Comparison of ENCODE assay signal across 10 cellular contexts in genomic region chr2:46644690-46645385, GRCh38. TPM values are rescaled to one million over a fixed set of nuclear protein-coding genes. Genes with fewer than 3 reads are reported as not detected.
DNase-seq lines count a peak whose midpoint lies in the region; ATAC-seq and TF ChIP-seq lines count a peak whose summit lies in the region.
"Had no signal": no experiment of that assay in that cellular context is flagged by ENCODE, and none has a peak within 500 bp of the region (broad histone marks: within the 10 kb centered on the region; RNA-seq: fewer than 3 reads in every experiment).

No MANE protein-coding gene starts in this region.

- H3K9me3 Mint-ChIP-seq in activated naive CD8-positive, alpha-beta T cell treated with anti-CD3 and anti-CD28 coated beads for 36 hours: peaks cover 7% of the 10 kb centered on the region

- H3K79me2 ChIP-seq in ACC112 (ENCODE audit: control insufficient read depth, insufficient read depth, low read length, unreplicated experiment) (no peaks in the 10 kb centered on the region), OCI-LY7 (ENCODE audit: insufficient read depth, low read depth, low read length) (no peaks in the 10 kb centered on the region)

- POLR2A ChIA-PET in OCI-LY7 (lab: Charles Lee): interaction anchor here (0.5 to 1.4 kb wide), 5 partner anchors 16 to 1069 kb away, joined by 3 to 7 read pairs (median 3); no protein-coding TSS in a partner anchor

- DNase-seq in NCI-H1105 (lab: John Stamatoyannopoulos, UW) (peak; percentile 0), ascending aorta (ENCODE audit: low spot score in 2 of 2) (no peak), lower lobe of right lung (no peak), OCI-LY7 (ENCODE audit: low spot score) (no peak), NCI-H345 treated with DMSO at 0.1 percent for 48 hours (lab: John Stamatoyannopoulos, UW; ENCODE audit: unreplicated experiment) (no peak)
- DNase-seq in activated naive CD8-positive, alpha-beta T cell treated with anti-CD3 and anti-CD28 coated beads for 36 hours: no peak
- DNase-seq: posterior cingulate gyrus had no signal

- no peaks in the 10 kb centered on the region; the same call in 1 of the 2 replicates for H3K9me2 ChIP-seq in OCI-LY7 (ENCODE audit: insufficient read depth, low read length)

- H3K4me3 ChIP-seq in ACC112 (ENCODE audit: low read depth, low read length) (peak overlapping the region; percentile 5; the same call in 1 of the 2 replicates), ascending aorta (no peak overlapping the region), lower lobe of right lung (no peak overlapping the region), OCI-LY7 (ENCODE audit: low read depth, low read length, poor library complexity, severe bottlenecking) (no peak overlapping the region)

- ATAC-seq in lower lobe of right lung (no peak), GM18868 (IDR thresholded peaks at IDR 0.05; ENCODE audit: unreplicated experiment) (no peak)
- ATAC-seq: activated CD4-positive, CD25-positive, alpha-beta regulatory T cell treated with anti-CD3 and anti-CD28 coated beads, Interleukin-2, amount 50 U/mL, for 24 hours had no signal

- peaks cover 6% of the 10 kb centered on the region for H3K4me1 Mint-ChIP-seq in activated naive CD8-positive, alpha-beta T cell treated with anti-CD3 and anti-CD28 coated beads for 36 hours

- peaks cover 21% of the 10 kb centered on the region for H3K36me3 Mint-ChIP-seq in activated naive CD8-positive, alpha-beta T cell treated with anti-CD3 and anti-CD28 coated beads for 36 hours

- intact Hi-C loops in ascending aorta (cut with DNase I): no loop called here
- intact Hi-C loops in lower lobe of right lung (cut with DNase I): no loop called here
- intact Hi-C loops in OCI-LY7 (cut with micrococcal nuclease; ENCODE audit: unreplicated experiment): no loop called here

- no peaks in the 10 kb centered on the region for H4K20me1 ChIP-seq in OCI-LY7 (ENCODE audit: insufficient read depth, low read length)

- CTCF ChIA-PET in OCI-LY7 (lab: Charles Lee; ENCODE audit: unreplicated experiment): no interaction called here

- no peak overlapping the region for H3K27ac Mint-ChIP-seq in activated naive CD8-positive, alpha-beta T cell treated with anti-CD3 and anti-CD28 coated beads for 36 hours

- no peak overlapping the region for H3K4me3 Mint-ChIP-seq in activated naive CD8-positive, alpha-beta T cell treated with anti-CD3 and anti-CD28 coated beads for 36 hours

- H3K27ac ChIP-seq in ACC112 (ENCODE audit: low read depth, low read length) (peak overlapping the region; percentile 74), ascending aorta (peak overlapping the region; percentile 13 to 26), lower lobe of right lung (peak overlapping the region; percentile 46), OCI-LY7 (ENCODE audit: low read depth, low read length, poor library complexity, severe bottlenecking) (no peak overlapping the region)

- no TSS peak for BruUV-seq in OCI-LY7 (replicated peaks; lab: Mats Ljungman, UMichigan)

- H3K4me1 ChIP-seq in ACC112 (ENCODE audit: control insufficient read depth, insufficient read depth, low read length, unreplicated experiment): peaks cover 21% of the 10 kb centered on the region
- H3K4me1 ChIP-seq in ascending aorta: peaks cover 4 to 8% of the 10 kb centered on the region in 2 donors
- H3K4me1 ChIP-seq in lower lobe of right lung: peaks cover 21% of the 10 kb centered on the region
- no peaks in the 10 kb centered on the region for H3K4me1 ChIP-seq in OCI-LY7 (ENCODE audit: insufficient read depth, low read length, poor library complexity, severe bottlenecking)

- H3K27me3 Mint-ChIP-seq in activated naive CD8-positive, alpha-beta T cell treated with anti-CD3 and anti-CD28 coated beads for 36 hours: no peaks in the 10 kb centered on the region

- no peak for TF ChIP-seq CTCF in ascending aorta (IDR thresholded peaks at IDR 0.05)
- TF ChIP-seq CTCF in lower lobe of right lung (IDR thresholded peaks at IDR 0.05): no peak
- no peak for TF ChIP-seq CTCF in OCI-LY7 (conservative IDR thresholded peaks at IDR 0.05; ENCODE audit: low read length)

- H2AFZ ChIP-seq in ACC112 (ENCODE audit: low read length, unreplicated experiment): peak overlapping the region; percentile 7
- no peak overlapping the region for H2AFZ ChIP-seq in OCI-LY7 (ENCODE audit: low read length)

- H3K27me3 ChIP-seq in ACC112 (ENCODE audit: insufficient read depth, low read length) (no peaks in the 10 kb centered on the region), ascending aorta (no peaks in the 10 kb centered on the region), lower lobe of right lung (ENCODE audit: low read depth) (no peaks in the 10 kb centered on the region)

- H3K9me3 ChIP-seq in ascending aorta (peaks cover 0 to 7% of the 10 kb centered on the region in 2 donors), lower lobe of right lung (no peaks in the 10 kb centered on the region), OCI-LY7 (ENCODE audit: low read length) (peaks cover 6% of the 10 kb centered on the region; the same call in 1 of the 2 replicates)

- no peak overlapping the region for H3K4me2 ChIP-seq in OCI-LY7 (ENCODE audit: low read length)

- H3K36me3 ChIP-seq in ACC112 (ENCODE audit: insufficient read depth, low read length): peaks cover 11% of the 10 kb centered on the region
- H3K36me3 ChIP-seq in ascending aorta: peaks cover 0 to 7% of the 10 kb centered on the region in 2 donors
- no peaks in the 10 kb centered on the region for H3K36me3 ChIP-seq in lower lobe of right lung
- H3K36me3 ChIP-seq in OCI-LY7 (ENCODE audit: insufficient read depth, low read length): no peaks in the 10 kb centered on the region

RNA-seq across cellular contexts. Expression of gene CRIPT, which starts 27.8 kb away (rescaled TPM):
- total RNA-seq in ascending aorta (2.1 TPM), lower lobe of right lung (15.6 TPM), OCI-LY7 (2022) (10.5 and 12.7 TPM in 2 replicates)
- total RNA-seq in OCI-LY7 (2014; rRNA removed; shearing (Covaris generic)): 2.9 and 5.0 TPM in 2 replicates
- total RNA-seq in activated naive CD8-positive, alpha-beta T cell treated with anti-CD3 and anti-CD28 coated beads for 36 hours: 1 to 10 TPM; 7.7 to 8.1 TPM

RNA-seq across cellular contexts. Expression of gene PIGF, which starts 28.0 kb away (rescaled TPM):
- total RNA-seq in ascending aorta (12.3 TPM), lower lobe of right lung (17.9 TPM), OCI-LY7 (2022) (47.0 and 48.8 TPM in 2 replicates)
- 18.5 and 26.0 TPM in 2 replicates for total RNA-seq in OCI-LY7 (2014; rRNA removed; shearing (Covaris generic))
- total RNA-seq in activated naive CD8-positive, alpha-beta T cell treated with anti-CD3 and anti-CD28 coated beads for 36 hours: 10 to 100 TPM; 20.9 TPM

RNA-seq across cellular contexts. Expression of gene SOCS5, which starts 54.3 kb away (rescaled TPM):
- total RNA-seq in ascending aorta: 8.9 TPM
- total RNA-seq in lower lobe of right lung: 21.4 TPM
- total RNA-seq in OCI-LY7 (2014; rRNA removed; shearing (Covaris generic)): 9.5 and 9.9 TPM in 2 replicates
- 7.7 and 8.1 TPM in 2 replicates for total RNA-seq in OCI-LY7 (2022)
- 1 to 10 TPM; 5.6 to 5.7 TPM for total RNA-seq in activated naive CD8-positive, alpha-beta T cell treated with anti-CD3 and anti-CD28 coated beads for 36 hours
